Comparison of ENCODE assay signal across 1 cellular context in the genomic region with DNA sequence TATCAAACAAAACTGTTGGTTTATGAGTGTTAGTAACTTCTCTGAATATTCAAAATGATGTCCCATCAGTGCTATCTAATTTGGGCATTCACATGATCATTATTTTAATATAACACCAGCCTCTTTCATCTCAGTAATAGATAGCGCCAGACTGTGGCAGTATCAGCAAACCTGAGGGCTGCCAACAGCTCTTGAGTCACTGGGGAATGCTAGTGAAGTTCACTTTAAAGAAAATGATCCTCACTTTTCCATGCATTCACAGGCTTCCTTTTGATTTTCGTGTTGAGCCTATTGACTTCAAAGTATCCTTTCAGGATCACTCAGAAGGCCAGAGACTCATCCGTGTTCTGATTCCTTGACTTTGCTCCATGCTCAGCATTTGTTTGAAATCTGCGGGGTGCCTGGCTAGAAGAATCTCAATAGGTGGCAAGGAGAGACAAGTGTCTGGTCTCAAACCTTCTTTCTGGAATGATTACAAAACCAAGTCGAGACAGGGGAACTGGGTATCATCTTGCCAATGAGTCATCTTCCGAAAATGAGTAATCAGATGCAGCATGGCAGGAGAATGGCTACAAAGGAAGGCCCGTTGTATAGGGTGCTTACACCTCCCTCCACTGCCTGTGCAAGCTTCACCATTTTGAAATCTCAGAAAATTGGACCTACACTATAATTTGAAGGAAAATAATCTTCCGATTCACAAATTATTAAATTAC.
TF ChIP-seq lines count a peak whose summit lies in the region.

No MANE protein-coding gene starts in this region.

TF ChIP-seq in IMR-90, 13 proteins besides CTCF, POLR2A, EP300 and RAD21 (continued from another document):
- TF ChIP-seq, protein P1, sequence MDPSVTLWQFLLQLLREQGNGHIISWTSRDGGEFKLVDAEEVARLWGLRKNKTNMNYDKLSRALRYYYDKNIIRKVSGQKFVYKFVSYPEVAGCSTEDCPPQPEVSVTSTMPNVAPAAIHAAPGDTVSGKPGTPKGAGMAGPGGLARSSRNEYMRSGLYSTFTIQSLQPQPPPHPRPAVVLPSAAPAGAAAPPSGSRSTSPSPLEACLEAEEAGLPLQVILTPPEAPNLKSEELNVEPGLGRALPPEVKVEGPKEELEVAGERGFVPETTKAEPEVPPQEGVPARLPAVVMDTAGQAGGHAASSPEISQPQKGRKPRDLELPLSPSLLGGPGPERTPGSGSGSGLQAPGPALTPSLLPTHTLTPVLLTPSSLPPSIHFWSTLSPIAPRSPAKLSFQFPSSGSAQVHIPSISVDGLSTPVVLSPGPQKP (IDR thresholded peaks at IDR 0.05; ENCODE audit: borderline replicate concordance, low read depth, low read length), result no peak
- TF ChIP-seq MAFK (IDR thresholded peaks at IDR 0.05; ENCODE audit: low read depth, low read length) (no peak), CHD1 (IDR thresholded peaks at IDR 0.05; ENCODE audit: low read depth, low read length) (no peak), NFE2L2 (IDR thresholded peaks at IDR 0.05; ENCODE audit: low read depth, low read length) (no peak), SMC3 (IDR thresholded peaks at IDR 0.05; ENCODE audit: low read depth, low read length) (no peak), RCOR1 (IDR thresholded peaks at IDR 0.05; ENCODE audit: insufficient replicate concordance, low read length) (no peak), MAZ (IDR thresholded peaks at IDR 0.05; ENCODE audit: borderline replicate concordance, low read depth, low read length) (no peak), BHLHE40 (IDR thresholded peaks at IDR 0.05; ENCODE audit: low read depth, low read length) (no peak), RFX5 (IDR thresholded peaks at IDR 0.05; ENCODE audit: low read depth, low read length) (no peak)
- TF ChIP-seq, protein P2, sequence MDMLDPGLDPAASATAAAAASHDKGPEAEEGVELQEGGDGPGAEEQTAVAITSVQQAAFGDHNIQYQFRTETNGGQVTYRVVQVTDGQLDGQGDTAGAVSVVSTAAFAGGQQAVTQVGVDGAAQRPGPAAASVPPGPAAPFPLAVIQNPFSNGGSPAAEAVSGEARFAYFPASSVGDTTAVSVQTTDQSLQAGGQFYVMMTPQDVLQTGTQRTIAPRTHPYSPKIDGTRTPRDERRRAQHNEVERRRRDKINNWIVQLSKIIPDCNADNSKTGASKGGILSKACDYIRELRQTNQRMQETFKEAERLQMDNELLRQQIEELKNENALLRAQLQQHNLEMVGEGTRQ (IDR thresholded peaks at IDR 0.05; ENCODE audit: low read depth, low read length), result no peak
